11 cellular contexts compared by ENCODE assay signal in the genomic region with DNA sequence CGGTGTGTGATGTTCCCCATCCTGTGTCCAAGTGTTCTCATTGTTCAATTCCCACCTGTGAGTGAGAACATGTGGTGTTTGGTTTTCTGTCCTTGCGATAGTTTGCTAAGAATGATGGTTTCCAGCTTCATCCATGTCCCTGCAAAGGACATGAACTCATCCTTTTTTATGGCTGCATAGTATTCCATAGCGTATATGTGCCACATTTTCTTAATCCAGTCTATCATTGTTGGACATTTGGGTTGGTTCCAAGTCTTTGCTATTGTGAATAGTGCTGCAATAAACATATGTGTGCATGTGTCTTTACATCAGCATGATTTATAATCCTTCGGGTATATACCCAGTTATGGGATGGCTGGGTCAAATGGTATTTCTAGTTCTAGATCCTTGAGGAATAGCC. TPM values are rescaled to one million over a fixed set of nuclear protein-coding genes. Genes with fewer than 3 reads are reported as not detected.
DNase-seq lines count a peak whose midpoint lies in the region; ATAC-seq, FAIRE-seq and TF ChIP-seq lines count a peak whose summit lies in the region.
"Not testable (repeated sequence)": the region's sequence is repeated elsewhere in the genome, so short reads cannot be mapped to it uniquely, and the experiment has no call there.
"Had no signal": no experiment of that assay in that cellular context is flagged by ENCODE, and none has a peak within 500 bp of the region (broad histone marks: within the 10 kb centered on the region; RNA-seq: fewer than 3 reads in every experiment).

No MANE protein-coding gene starts in this region.

- H3K4me3 ChIP-seq in Panc1 (ENCODE audit: low read depth in 2 of 2, low read length in 2 of 2); GM12878: not testable (repeated sequence)

- BruUV-seq in Panc1 (replicated peaks; lab: Mats Ljungman, UMichigan): TSS peak; percentile 31
- TSS peak; percentile 44 for BruUV-seq in GM12878 (replicated peaks; lab: Mats Ljungman, UMichigan)
- TSS peak; percentile 7 for BruUV-seq in MCF 10A (replicated peaks; lab: Mats Ljungman, UMichigan)

- H3K36me3 ChIP-seq in Panc1 (ENCODE audit: control insufficient read depth, insufficient read depth, low read length): peaks cover 26% of the 10 kb centered on the region
- peaks cover 5 to 18% of the 10 kb centered on the region in 2 experiments for H3K36me3 ChIP-seq in GM12878 (ENCODE audit: control insufficient read depth in 2 of 2, insufficient read depth in 2 of 2, low read length in 1 of 2)

- H3K4me2 ChIP-seq in GM12878 (ENCODE audit: control insufficient read depth, insufficient read depth): not testable (repeated sequence)

- H3K27me3 Mint-ChIP-seq in MCF 10A (ENCODE audit: insufficient read depth, unreplicated experiment): not testable (repeated sequence)

- peaks cover 14% of the 10 kb centered on the region for H3K9me3 Mint-ChIP-seq in MCF 10A (ENCODE audit: unreplicated experiment)

- WGBS in GM12878 (ENCODE audit: insufficient coverage, insufficient replicate concordance, low lambda C conversion rate, missing lambda C conversion rate): 88% methylated on average over 4 of the region's 4 CpGs

- not testable (repeated sequence) for H3K27ac Mint-ChIP-seq in MCF 10A (ENCODE audit: low read depth, unreplicated experiment)

- H3K4me3 Mint-ChIP-seq in MCF 10A (ENCODE audit: unreplicated experiment): not testable (repeated sequence)

- ATAC-seq in Panc1, GM12878: not testable (repeated sequence)

- H3K9ac ChIP-seq in GM12878 (ENCODE audit: control insufficient read depth, insufficient read depth, low read length): not testable (repeated sequence)

- not testable (repeated sequence) for TF ChIP-seq RAD21 in GM12878 (IDR thresholded peaks at IDR 0.05; ENCODE audit: insufficient read depth, low read depth, low read length)

- in situ Hi-C loops in Panc1 (cut with HindIII; ENCODE audit: low pct_unique_long_range_greater_than_20kb, low sequenced_read_pairs); GM12878 (cut with MboI): not testable (repeated sequence)

- not testable (repeated sequence) for H3K27ac ChIP-seq in Panc1 (ENCODE audit: low read length); GM12878 (ENCODE audit: control insufficient read depth, insufficient read depth)

- RAD21 ChIA-PET in GM12878 (lab: Charles Lee; ENCODE audit: unreplicated experiment): not testable (repeated sequence)

- H3K79me2 ChIP-seq in GM12878 (ENCODE audit: control insufficient read depth, insufficient read depth, low read length): not testable (repeated sequence)

- TF ChIP-seq EP300 in GM12878 (IDR thresholded peaks at IDR 0.05; ENCODE audit: borderline replicate concordance in 1 of 2, control insufficient read depth in 1 of 2, low read depth in 2 of 2, low read length in 2 of 2): not testable (repeated sequence)

- not testable (repeated sequence) for H4K20me1 ChIP-seq in GM12878 (ENCODE audit: control insufficient read depth, insufficient read depth)

- FAIRE-seq in GM12878 (lab: Jason Lieb, UNC): not testable (repeated sequence)

- intact Hi-C loops in Panc1 (cut with micrococcal nuclease; ENCODE audit: unreplicated experiment); GM12878 (cut with micrococcal nuclease; ENCODE audit: unreplicated experiment); MCF 10A (cut with micrococcal nuclease): not testable (repeated sequence)

- POLR2A ChIA-PET in Panc1 (lab: Charles Lee); GM12878 (lab: Charles Lee); MCF 10A (lab: Yijun Ruan, JAX): not testable (repeated sequence)

- not testable (repeated sequence) for H3K4me1 ChIP-seq in Panc1 (ENCODE audit: control insufficient read depth, insufficient read depth, low read length); GM12878 (ENCODE audit: control insufficient read depth, insufficient read depth, low read length)

- SMC1A ChIA-PET in GM12878 (lab: Charles Lee; ENCODE audit: uncharacterized antibody, unreplicated experiment): not testable (repeated sequence)

- DNase-seq in Panc1 (ENCODE audit: low read depth, low spot score); GM12878 (ENCODE audit: low read depth, low spot score); MCF 10A (ENCODE audit: unreplicated experiment): not testable (repeated sequence)

- peaks cover 100% of the 10 kb centered on the region for H3K36me3 Mint-ChIP-seq in MCF 10A (ENCODE audit: insufficient read depth, unreplicated experiment)

- not testable (repeated sequence) for H2AFZ ChIP-seq in GM12878 (ENCODE audit: control insufficient read depth, low read depth, low read length)

- not testable (repeated sequence) for TF ChIP-seq CTCF in Panc1 (IDR thresholded peaks at IDR 0.05); GM12878 (IDR thresholded peaks at IDR 0.05 in 2 of 3, conservative IDR thresholded peaks at IDR 0.05 in 1 of 3; ENCODE audit: control insufficient read depth in 2 of 3, extremely low read depth in 1 of 3, insufficient read depth in 1 of 3, low read depth in 3 of 3, low read length in 3 of 3); MCF 10A (IDR thresholded peaks at IDR 0.05; ENCODE audit: unreplicated experiment)

- H3K4me1 Mint-ChIP-seq in MCF 10A (ENCODE audit: insufficient read depth, unreplicated experiment): not testable (repeated sequence)

- H3K27me3 ChIP-seq in Panc1 (ENCODE audit: control insufficient read depth, insufficient read depth, low read length); GM12878 (replicated peaks in 1 of 2; ENCODE audit: control insufficient read depth in 2 of 2, insufficient read depth in 2 of 2, low read length in 1 of 2): not testable (repeated sequence)

- not testable (repeated sequence) for TF ChIP-seq POLR2A in GM12878 (IDR thresholded peaks at IDR 0.05; ENCODE audit: low read depth, low read length)

- CTCF ChIA-PET in Panc1 (lab: Charles Lee); GM12878 (lab: Yijun Ruan, JAX): not testable (repeated sequence)
- CTCF ChIA-PET in MCF 10A (lab: Yijun Ruan, JAX): interaction anchor here (1.0 kb wide), 1 partner anchor 67 kb away, joined by 3 read pairs; no protein-coding TSS in a partner anchor

- not testable (repeated sequence) for H3K9me3 ChIP-seq in Panc1 (ENCODE audit: control insufficient read depth, insufficient read depth, low read depth, low read length); GM12878 (replicated peaks; ENCODE audit: control insufficient read depth, insufficient read depth, low read length)

RNA-seq across cellular contexts. Expression of a gene that starts 21.3 kb away (rescaled TPM):
- total RNA-seq in Panc1 (2021; ENCODE audit: unreplicated experiment) (11.9 TPM), GM12878 (2014; rRNA removed) (3.3 and 4.0 TPM in 2 replicates), GM12878 (2014; rRNA removed; fragmentation: Illumina TruSeq; extraction: Trizol) (1.9 and 2.9 TPM in 2 replicates), GM12878 (2021) (3.4 and 4.9 TPM in 2 replicates), MCF 10A (2022) (7.1 and 8.9 TPM in 2 replicates)
- 21.4 TPM for polyA plus RNA-seq in Panc1 (2012; ENCODE audit: insufficient read length)
- 0.79 and 0.86 TPM in 2 replicates for total RNA-seq in GM12878 (2013; cell fraction: nucleolus; rRNA removed)
- 2.4 TPM for polyA plus RNA-seq in GM12878 (2011; ENCODE audit: low read depth)
- polyA plus RNA-seq in GM12878 (2011; rRNA removed) (0.60 and 0.71 TPM in 2 replicates), GM12878 (2014; fragmentation: Illumina TruSeq; extraction: Trizol) (3.2 and 3.3 TPM in 2 replicates), GM12878 (2014; fragmentation: Nextera tagmentation; extraction: Ambion mirVana) (1 to 10 TPM; 1.2 to 1.4 TPM), GM12878 (2014; rRNA removed) (2.8 and 4.2 TPM in 2 replicates), GM12878 (2016; fragmentation: Nextera tagmentation; extraction: Ambion mirVana) (1 to 10 TPM; 1.9 to 4.0 TPM)
- polyA plus RNA-seq in GM12878 (2011; cell fraction: cytosol; rRNA removed): 0.51 and 0.72 TPM in 2 replicates
- 0.54 and 1.3 TPM in 2 replicates for polyA plus RNA-seq in GM12878 (2011; cell fraction: nucleus; rRNA removed)
- polyA plus RNA-seq in GM12878 (2012): 2.5 and 2.7 TPM in 2 replicates
- 2.0 TPM in 1 of 2 replicates, not detected in the other for polyA minus RNA-seq in GM12878 (2011; rRNA and poly(A)+ RNA removed)
- polyA minus RNA-seq in GM12878 (2011; cell fraction: cytosol; rRNA and poly(A)+ RNA removed): not detected in 2 replicates
- 0.60 and 2.1 TPM in 2 replicates for polyA minus RNA-seq in GM12878 (2011; cell fraction: nucleus; rRNA and poly(A)+ RNA removed)

RNA-seq across cellular contexts. Expression of a gene that starts 28.7 kb away (rescaled TPM):
- total RNA-seq in Panc1 (2021; ENCODE audit: unreplicated experiment) (35.1 TPM), GM12878 (2014; rRNA removed) (20.5 and 21.2 TPM in 2 replicates), GM12878 (2014; rRNA removed; fragmentation: Illumina TruSeq; extraction: Trizol) (34.8 and 36.7 TPM in 2 replicates), GM12878 (2021) (34.0 and 34.3 TPM in 2 replicates), MCF 10A (2022) (50.1 and 57.6 TPM in 2 replicates)
- 15.4 TPM for polyA plus RNA-seq in Panc1 (2012; ENCODE audit: insufficient read length)
- 20.0 TPM in 2 replicates for total RNA-seq in GM12878 (2013; cell fraction: nucleolus; rRNA removed)
- polyA plus RNA-seq in GM12878 (2011; ENCODE audit: low read depth): 11.0 TPM
- polyA plus RNA-seq in GM12878 (2011; rRNA removed) (27.1 and 35.6 TPM in 2 replicates), GM12878 (2014; fragmentation: Illumina TruSeq; extraction: Trizol) (45.5 and 48.2 TPM in 2 replicates), GM12878 (2014; fragmentation: Nextera tagmentation; extraction: Ambion mirVana) (10 to 100 TPM; 46.0 to 84.4 TPM), GM12878 (2014; rRNA removed) (18.5 and 22.3 TPM in 2 replicates), GM12878 (2016; fragmentation: Nextera tagmentation; extraction: Ambion mirVana) (10 to 100 TPM; 63.3 to 75.0 TPM)
- 10.9 and 11.6 TPM in 2 replicates for polyA plus RNA-seq in GM12878 (2011; cell fraction: cytosol; rRNA removed)
- 12.7 and 17.2 TPM in 2 replicates for polyA plus RNA-seq in GM12878 (2011; cell fraction: nucleus; rRNA removed)
- polyA plus RNA-seq in GM12878 (2012): 18.2 and 19.5 TPM in 2 replicates
- 18.2 and 24.7 TPM in 2 replicates for polyA minus RNA-seq in GM12878 (2011; rRNA and poly(A)+ RNA removed)
- 9.9 and 11.5 TPM in 2 replicates for polyA minus RNA-seq in GM12878 (2011; cell fraction: cytosol; rRNA and poly(A)+ RNA removed)
- polyA minus RNA-seq in GM12878 (2011; cell fraction: nucleus; rRNA and poly(A)+ RNA removed): 9.1 and 14.2 TPM in 2 replicates

RNA-seq across cellular contexts. Expression of a gene that starts 45.2 kb away (rescaled TPM):
- total RNA-seq in Panc1 (2021; ENCODE audit: unreplicated experiment) (not detected), GM12878 (2014; rRNA removed) (0.06 and 0.38 TPM in 2 replicates), GM12878 (2014; rRNA removed; fragmentation: Illumina TruSeq; extraction: Trizol) (0.22 and 0.32 TPM in 2 replicates), GM12878 (2021) (0.19 and 0.21 TPM in 2 replicates), MCF 10A (2022) (not detected in 2 replicates)
- not detected for polyA plus RNA-seq in Panc1 (2012; ENCODE audit: insufficient read length)
- not detected in 2 replicates for total RNA-seq in GM12878 (2013; cell fraction: nucleolus; rRNA removed)
- polyA plus RNA-seq in GM12878 (2011; ENCODE audit: low read depth): 0.52 TPM
- polyA plus RNA-seq in GM12878 (2011; rRNA removed) (0.03 TPM in 1 of 2 replicates, not detected in the other), GM12878 (2014; fragmentation: Illumina TruSeq; extraction: Trizol) (0.46 and 1.0 TPM in 2 replicates), GM12878 (2014; fragmentation: Nextera tagmentation; extraction: Ambion mirVana) (under 1 TPM; 0.03 to 0.07 TPM), GM12878 (2014; rRNA removed) (0.24 and 0.32 TPM in 2 replicates), GM12878 (2016; fragmentation: Nextera tagmentation; extraction: Ambion mirVana) (under 1 TPM; 0.23 to 0.25 TPM)
- 0.01 TPM in 1 of 2 replicates, not detected in the other for polyA plus RNA-seq in GM12878 (2011; cell fraction: cytosol; rRNA removed)
- polyA plus RNA-seq in GM12878 (2011; cell fraction: nucleus; rRNA removed): not detected in 2 replicates
- 1.2 and 1.6 TPM in 2 replicates for polyA plus RNA-seq in GM12878 (2012)
- polyA minus RNA-seq in GM12878 (2011; rRNA and poly(A)+ RNA removed): not detected in 2 replicates
- not detected in 2 replicates for polyA minus RNA-seq in GM12878 (2011; cell fraction: cytosol; rRNA and poly(A)+ RNA removed)
- polyA minus RNA-seq in GM12878 (2011; cell fraction: nucleus; rRNA and poly(A)+ RNA removed): not detected in 2 replicates
- total RNA-seq: A673; CD4-positive, CD25-positive, alpha-beta regulatory T cell; Daoy; G401 had no signal
- polyA plus RNA-seq: AG04450; CD4-positive, alpha-beta memory T cell; CD4-positive, CD25-positive, alpha-beta regulatory T cell; CD8-positive, alpha-beta memory T cell had no signal

RNA-seq across cellular contexts. Expression of a gene that starts 59.8 kb away (rescaled TPM):
- total RNA-seq in Panc1 (2021; ENCODE audit: unreplicated experiment) (not detected), GM12878 (2014; rRNA removed) (not detected in 2 replicates), GM12878 (2014; rRNA removed; fragmentation: Illumina TruSeq; extraction: Trizol) (not detected in 2 replicates), GM12878 (2021) (not detected in 2 replicates), MCF 10A (2022) (not detected in 2 replicates)
- not detected for polyA plus RNA-seq in Panc1 (2012; ENCODE audit: insufficient read length)
- not detected in 2 replicates for total RNA-seq in GM12878 (2013; cell fraction: nucleolus; rRNA removed)
- polyA plus RNA-seq in GM12878 (2011; ENCODE audit: low read depth): not detected
- polyA plus RNA-seq in GM12878 (2011; rRNA removed) (not detected in 2 replicates), GM12878 (2014; fragmentation: Illumina TruSeq; extraction: Trizol) (not detected in 2 replicates), GM12878 (2014; fragmentation: Nextera tagmentation; extraction: Ambion mirVana) (not detected), GM12878 (2014; rRNA removed) (not detected in 2 replicates), GM12878 (2016; fragmentation: Nextera tagmentation; extraction: Ambion mirVana) (not detected)
- polyA plus RNA-seq in GM12878 (2011; cell fraction: cytosol; rRNA removed): not detected in 2 replicates
- polyA plus RNA-seq in GM12878 (2011; cell fraction: nucleus; rRNA removed): not detected in 2 replicates
- not detected in 2 replicates for polyA plus RNA-seq in GM12878 (2012)
- not detected in 2 replicates for polyA minus RNA-seq in GM12878 (2011; rRNA and poly(A)+ RNA removed)
- polyA minus RNA-seq in GM12878 (2011; cell fraction: cytosol; rRNA and poly(A)+ RNA removed): not detected in 2 replicates
- not detected in 2 replicates for polyA minus RNA-seq in GM12878 (2011; cell fraction: nucleus; rRNA and poly(A)+ RNA removed)
- total RNA-seq: A673; CD4-positive, CD25-positive, alpha-beta regulatory T cell; Daoy; G401 had no signal
- polyA plus RNA-seq: AG04450; CD14-positive monocyte; CD4-positive, alpha-beta memory T cell; CD4-positive, CD25-positive, alpha-beta regulatory T cell; CD8-positive, alpha-beta memory T cell had no signal
